ENCODE assay signal across 16 cellular contexts in genomic region chr20:2455771-2456497, GRCh38. TPM values are rescaled to one million over a fixed set of nuclear protein-coding genes. Genes with fewer than 3 reads are reported as not detected.
DNase-seq lines count a peak whose midpoint lies in the region; ATAC-seq, FAIRE-seq and TF ChIP-seq lines count a peak whose summit lies in the region.
"Had no signal": no experiment of that assay in that cellular context is flagged by ENCODE, and none has a peak within 500 bp of the region (broad histone marks: within the 10 kb centered on the region; RNA-seq: fewer than 3 reads in every experiment).

No MANE protein-coding gene starts in this region.

- H2AK5ac ChIP-seq in trophoblast cell (ENCODE audit: low read length): no peak overlapping the region

- H3K79me2 ChIP-seq in GM12878 (ENCODE audit: control insufficient read depth, insufficient read depth, low read length) (no peaks in the 10 kb centered on the region), trophoblast cell (ENCODE audit: control insufficient read depth, insufficient read depth, low read length, poor library complexity) (no peaks in the 10 kb centered on the region)

- H3K14ac ChIP-seq in trophoblast cell (ENCODE audit: low read length): no peak overlapping the region

- H3K9me3 ChIP-seq in GM12878 (replicated peaks; ENCODE audit: control insufficient read depth, insufficient read depth, low read length): no peaks in the 10 kb centered on the region
- no peaks in the 10 kb centered on the region for H3K9me3 ChIP-seq in MG63
- no peaks in the 10 kb centered on the region for H3K9me3 ChIP-seq in trophoblast cell (ENCODE audit: insufficient read depth, low read depth, low read length)
- H3K9me3 ChIP-seq: SJSA1 had no signal

- no peak overlapping the region for H3K4me3 ChIP-seq in GM12878
- H3K4me3 ChIP-seq in MG63: no peak overlapping the region
- no peak overlapping the region for H3K4me3 ChIP-seq in trophoblast cell (ENCODE audit: low read depth, low read length)
- H3K4me3 ChIP-seq: SJSA1 had no signal

- BruUV-seq in GM12878 (replicated peaks; lab: Mats Ljungman, UMichigan): no TSS peak

- POLR2A ChIA-PET in GM12878 (lab: Charles Lee): no interaction called here
- POLR2A ChIA-PET in naive thymus-derived CD8-positive, alpha-beta T cell (lab: Charles Lee): no interaction called here

- TF ChIP-seq POLR2A in GM12878 (IDR thresholded peaks at IDR 0.05; ENCODE audit: low read depth, low read length): no peak

- peaks cover 45% of the 10 kb centered on the region for H3K36me3 Mint-ChIP-seq in activated T-cell treated with anti-CD3 and anti-CD28 coated beads, Interleukin-2, amount 50 U/mL, for 24 hours (ENCODE audit: low read depth)
- H3K36me3 Mint-ChIP-seq in activated T-cell treated with anti-CD3 and anti-CD28 coated beads, Interleukin-2, amount 50 U/mL, for 4 hours (ENCODE audit: insufficient read depth): peaks cover 26% of the 10 kb centered on the region
- H3K36me3 Mint-ChIP-seq in stimulated activated effector memory CD8-positive, alpha-beta T cell treated with anti-CD3 and anti-CD28 coated beads, Interleukin-12 subunit alpha, Interleukin-12 subunit beta, amount 100 ng/mL, for 72 hours: peaks cover 55% of the 10 kb centered on the region
- H3K36me3 Mint-ChIP-seq in naive thymus-derived CD8-positive, alpha-beta T cell: peaks cover 9 to 36% (median 13%) of the 10 kb centered on the region in 3 donors

- DNase-seq in activated T-cell treated with anti-CD3 and anti-CD28 coated beads, Interleukin-2, amount 50 U/mL, for 24 hours: no peak
- no peak for DNase-seq in activated T-cell treated with anti-CD3 and anti-CD28 coated beads, Interleukin-2, amount 50 U/mL, for 4 hours
- peak; percentile 70 for DNase-seq in RKO (ENCODE audit: low spot score)
- no peak for DNase-seq in GM12878 (ENCODE audit: low read depth, low spot score)
- no peak for DNase-seq in stimulated activated effector memory CD8-positive, alpha-beta T cell treated with anti-CD3 and anti-CD28 coated beads, Interleukin-12 subunit alpha, Interleukin-12 subunit beta, amount 100 ng/mL, for 72 hours (ENCODE audit: low spot score in 2 of 2)
- no peak for DNase-seq in naive thymus-derived CD8-positive, alpha-beta T cell
- no peak for DNase-seq in MG63
- no peak for DNase-seq in trophoblast cell
- DNase-seq: ACHN; CD8-positive, alpha-beta T cell; H9; NCI-H1048; NCI-H2107; NCI-H345; NCI-H526 treated with DMSO at 0.1 percent for 48 hours had no signal

- no peaks in the 10 kb centered on the region for H4K20me1 ChIP-seq in GM12878 (ENCODE audit: control insufficient read depth, insufficient read depth)

- no peak overlapping the region for H3K4ac ChIP-seq in trophoblast cell (ENCODE audit: low read depth, low read length)

- no peak for FAIRE-seq in GM12878 (lab: Jason Lieb, UNC)

- SMC1A ChIA-PET in GM12878 (lab: Charles Lee; ENCODE audit: uncharacterized antibody, unreplicated experiment): interaction anchor here (0.6 to 2.8 kb wide), 5 partner anchors 9 to 248 kb away, joined by 3 to 9 read pairs (median 3); no protein-coding TSS in a partner anchor

- TF ChIP-seq RAD21 in GM12878 (IDR thresholded peaks at IDR 0.05; ENCODE audit: insufficient read depth, low read depth, low read length): no peak

- no peak overlapping the region for H2AFZ ChIP-seq in GM12878 (ENCODE audit: control insufficient read depth, low read depth, low read length)
- no peak overlapping the region for H2AFZ ChIP-seq in trophoblast cell (ENCODE audit: insufficient read depth, low read length, poor library complexity)

- no peaks in the 10 kb centered on the region for H3K27me3 Mint-ChIP-seq in activated T-cell treated with anti-CD3 and anti-CD28 coated beads, Interleukin-2, amount 50 U/mL, for 24 hours
- no peaks in the 10 kb centered on the region for H3K27me3 Mint-ChIP-seq in activated T-cell treated with anti-CD3 and anti-CD28 coated beads, Interleukin-2, amount 50 U/mL, for 4 hours (ENCODE audit: low read depth)
- H3K27me3 Mint-ChIP-seq in naive thymus-derived CD8-positive, alpha-beta T cell: no peaks in the 10 kb centered on the region

- intact Hi-C loops in GM12878 (cut with micrococcal nuclease; ENCODE audit: unreplicated experiment): loop anchor here (10.0 kb wide), 1 partner anchor 691 kb away; no protein-coding TSS in a partner anchor

- no peak overlapping the region for H4K8ac ChIP-seq in trophoblast cell (ENCODE audit: low read depth, low read length)

- no peak for ATAC-seq in activated T-cell treated with anti-CD3 and anti-CD28 coated beads, Interleukin-2, amount 50 U/mL, for 4 hours
- ATAC-seq in GM12878: no peak
- ATAC-seq in stimulated activated effector memory CD8-positive, alpha-beta T cell treated with anti-CD3 and anti-CD28 coated beads, Interleukin-12 subunit alpha, Interleukin-12 subunit beta, amount 100 ng/mL, for 72 hours: no peak
- no peak for ATAC-seq in naive thymus-derived CD8-positive, alpha-beta T cell
- ATAC-seq: CD8-positive, alpha-beta T cell had no signal

- in situ Hi-C loops in GM12878 (cut with MboI): no loop called here

- no peak for TF ChIP-seq CTCF in GM12878 (IDR thresholded peaks at IDR 0.05 in 2 of 3, conservative IDR thresholded peaks at IDR 0.05 in 1 of 3; ENCODE audit: control insufficient read depth in 2 of 3, extremely low read depth in 1 of 3, insufficient read depth in 1 of 3, low read depth in 3 of 3, low read length in 3 of 3)

- H4K91ac ChIP-seq in trophoblast cell (ENCODE audit: low read depth, low read length): no peak overlapping the region

- H4K12ac ChIP-seq in trophoblast cell (ENCODE audit: low read depth, low read length): no peak overlapping the region

- H3K4me2 ChIP-seq in GM12878 (ENCODE audit: control insufficient read depth, insufficient read depth) (no peak overlapping the region), trophoblast cell (ENCODE audit: low read length) (no peak overlapping the region)

- H3K18ac ChIP-seq in trophoblast cell (ENCODE audit: low read length): no peak overlapping the region

- no peaks in the 10 kb centered on the region for H3K9me3 Mint-ChIP-seq in activated T-cell treated with anti-CD3 and anti-CD28 coated beads, Interleukin-2, amount 50 U/mL, for 24 hours
- no peaks in the 10 kb centered on the region for H3K9me3 Mint-ChIP-seq in activated T-cell treated with anti-CD3 and anti-CD28 coated beads, Interleukin-2, amount 50 U/mL, for 4 hours
- no peaks in the 10 kb centered on the region for H3K9me3 Mint-ChIP-seq in stimulated activated effector memory CD8-positive, alpha-beta T cell treated with anti-CD3 and anti-CD28 coated beads, Interleukin-12 subunit alpha, Interleukin-12 subunit beta, amount 100 ng/mL, for 72 hours
- no peaks in the 10 kb centered on the region for H3K9me3 Mint-ChIP-seq in naive thymus-derived CD8-positive, alpha-beta T cell
- H3K9me3 Mint-ChIP-seq: CD8-positive, alpha-beta T cell; H9 had no signal

- no peak overlapping the region for H2BK5ac ChIP-seq in trophoblast cell (ENCODE audit: low read depth, low read length, poor library complexity)

- H3K27ac ChIP-seq in GM12878 (ENCODE audit: control insufficient read depth, insufficient read depth) (no peak overlapping the region), trophoblast cell (ENCODE audit: low read depth, low read length) (no peak overlapping the region)
- H3K27ac ChIP-seq: SJSA1 had no signal

- H3K36me3 ChIP-seq in GM12878 (ENCODE audit: control insufficient read depth in 2 of 2, insufficient read depth in 2 of 2, low read length in 1 of 2) (peaks cover 2 to 20% of the 10 kb centered on the region in 2 experiments), MG63 (peaks cover 14% of the 10 kb centered on the region), trophoblast cell (ENCODE audit: control insufficient read depth in 1 of 2, insufficient read depth in 2 of 2, low read length in 2 of 2) (peaks cover 0 to 2% of the 10 kb centered on the region in 2 experiments)

- H3K4me1 ChIP-seq in GM12878 (ENCODE audit: control insufficient read depth, insufficient read depth, low read length) (no peaks in the 10 kb centered on the region), trophoblast cell (ENCODE audit: control insufficient read depth in 1 of 2, insufficient read depth in 2 of 2, low read length in 2 of 2) (no peaks in the 10 kb centered on the region)
- H3K4me1 ChIP-seq: SJSA1 had no signal

- H3K27ac Mint-ChIP-seq in activated T-cell treated with anti-CD3 and anti-CD28 coated beads, Interleukin-2, amount 50 U/mL, for 24 hours: peak overlapping the region; percentile 19
- H3K27ac Mint-ChIP-seq in stimulated activated effector memory CD8-positive, alpha-beta T cell treated with anti-CD3 and anti-CD28 coated beads, Interleukin-12 subunit alpha, Interleukin-12 subunit beta, amount 100 ng/mL, for 72 hours: peak overlapping the region; percentile 26
- H3K27ac Mint-ChIP-seq in naive thymus-derived CD8-positive, alpha-beta T cell: no peak overlapping the region
- H3K27ac Mint-ChIP-seq: CD8-positive, alpha-beta T cell had no signal

- RAD21 ChIA-PET in GM12878 (lab: Charles Lee; ENCODE audit: unreplicated experiment): interaction anchor here (0.9 to 1.6 kb wide), 2 partner anchors 69 to 248 kb away, joined by 3 to 4 read pairs; no protein-coding TSS in a partner anchor

- H3K4me1 Mint-ChIP-seq in activated T-cell treated with anti-CD3 and anti-CD28 coated beads, Interleukin-2, amount 50 U/mL, for 24 hours (ENCODE audit: low read depth): peaks cover 51% of the 10 kb centered on the region
- peaks cover 24% of the 10 kb centered on the region for H3K4me1 Mint-ChIP-seq in activated T-cell treated with anti-CD3 and anti-CD28 coated beads, Interleukin-2, amount 50 U/mL, for 4 hours (ENCODE audit: low read depth)
- peaks cover 11% of the 10 kb centered on the region for H3K4me1 Mint-ChIP-seq in stimulated activated effector memory CD8-positive, alpha-beta T cell treated with anti-CD3 and anti-CD28 coated beads, Interleukin-12 subunit alpha, Interleukin-12 subunit beta, amount 100 ng/mL, for 72 hours
- no peaks in the 10 kb centered on the region for H3K4me1 Mint-ChIP-seq in naive thymus-derived CD8-positive, alpha-beta T cell
- H3K4me1 Mint-ChIP-seq: H9 had no signal

- no peak for TF ChIP-seq EP300 in GM12878 (IDR thresholded peaks at IDR 0.05; ENCODE audit: borderline replicate concordance in 1 of 2, control insufficient read depth in 1 of 2, low read depth in 2 of 2, low read length in 2 of 2)

- H3K79me1 ChIP-seq in trophoblast cell (ENCODE audit: low read length): no peaks in the 10 kb centered on the region

- H3K23ac ChIP-seq in trophoblast cell (ENCODE audit: low read length): no peak overlapping the region

- H3K27me3 ChIP-seq in GM12878 (replicated peaks in 1 of 2; ENCODE audit: control insufficient read depth in 2 of 2, insufficient read depth in 2 of 2, low read length in 1 of 2) (no peaks in the 10 kb centered on the region), MG63 (no peaks in the 10 kb centered on the region), trophoblast cell (ENCODE audit: insufficient read depth, low read length) (no peaks in the 10 kb centered on the region)
- H3K27me3 ChIP-seq: SJSA1 had no signal

- 42% methylated on average over 2 of the region's 2 CpGs for WGBS in GM12878 (ENCODE audit: insufficient coverage, insufficient replicate concordance, low lambda C conversion rate, missing lambda C conversion rate)
- WGBS in trophoblast cell (ENCODE audit: extremely low coverage, insufficient coverage, insufficient read length): 100% methylated on average over 1 of the region's 2 CpGs

- CTCF ChIA-PET in GM12878 (lab: Yijun Ruan, JAX): interaction anchor here (0.7 to 3.3 kb wide), 11 partner anchors 10 to 491 kb away, joined by 3 to 19 read pairs (median 5); no protein-coding TSS in a partner anchor

- H3K4me3 Mint-ChIP-seq in activated T-cell treated with anti-CD3 and anti-CD28 coated beads, Interleukin-2, amount 50 U/mL, for 24 hours: no peak overlapping the region
- no peak overlapping the region for H3K4me3 Mint-ChIP-seq in activated T-cell treated with anti-CD3 and anti-CD28 coated beads, Interleukin-2, amount 50 U/mL, for 4 hours
- no peak overlapping the region for H3K4me3 Mint-ChIP-seq in stimulated activated effector memory CD8-positive, alpha-beta T cell treated with anti-CD3 and anti-CD28 coated beads, Interleukin-12 subunit alpha, Interleukin-12 subunit beta, amount 100 ng/mL, for 72 hours
- no peak overlapping the region for H3K4me3 Mint-ChIP-seq in naive thymus-derived CD8-positive, alpha-beta T cell
- H3K4me3 Mint-ChIP-seq: CD8-positive, alpha-beta T cell; H9 had no signal

- no peak overlapping the region for H3K9ac ChIP-seq in GM12878 (ENCODE audit: control insufficient read depth, insufficient read depth, low read length)
- H3K9ac ChIP-seq in trophoblast cell (ENCODE audit: low read length): no peak overlapping the region

- H2BK120ac ChIP-seq in trophoblast cell (ENCODE audit: insufficient read depth, low read length, poor library complexity): no peak overlapping the region

- H2BK12ac ChIP-seq in trophoblast cell (ENCODE audit: low read length): no peak overlapping the region

RNA-seq across cellular contexts. Expression of gene SNRPB, which starts 14.7 kb away (rescaled TPM):
- 100 to 1,000 TPM; 613 to 744 (median 635) TPM for total RNA-seq in activated T-cell treated with anti-CD3 and anti-CD28 coated beads, Interleukin-2, amount 50 U/mL, for 4 hours
- total RNA-seq in GM12878 (2013; cell fraction: nucleolus; rRNA removed): 14.2 and 17.7 TPM in 2 replicates
- total RNA-seq in GM12878 (2014; rRNA removed) (493 and 522 TPM in 2 replicates), GM12878 (2014; rRNA removed; fragmentation: Illumina TruSeq; extraction: Trizol) (247 and 263 TPM in 2 replicates), GM12878 (2021) (429 and 437 TPM in 2 replicates)
- 70.4 TPM for polyA plus RNA-seq in GM12878 (2011; ENCODE audit: low read depth)
- polyA plus RNA-seq in GM12878 (2011; rRNA removed) (181 and 303 TPM in 2 replicates), GM12878 (2014; fragmentation: Illumina TruSeq; extraction: Trizol) (86.2 and 193 TPM in 2 replicates), GM12878 (2014; fragmentation: Nextera tagmentation; extraction: Ambion mirVana) (100 to 1,000 TPM in 1 of 2 experiments, 10 to 100 TPM in 1; 15.0 to 108 TPM), GM12878 (2014; rRNA removed) (593 TPM in 2 replicates), GM12878 (2016; fragmentation: Nextera tagmentation; extraction: Ambion mirVana) (100 to 1,000 TPM; 555 to 571 TPM)
- 334 and 484 TPM in 2 replicates for polyA plus RNA-seq in GM12878 (2011; cell fraction: cytosol; rRNA removed)
- 267 and 280 TPM in 2 replicates for polyA plus RNA-seq in GM12878 (2011; cell fraction: nucleus; rRNA removed)
- 193 and 201 TPM in 2 replicates for polyA plus RNA-seq in GM12878 (2012)
- 55.7 and 127 TPM in 2 replicates for polyA minus RNA-seq in GM12878 (2011; rRNA and poly(A)+ RNA removed)
- 42.8 and 50.0 TPM in 2 replicates for polyA minus RNA-seq in GM12878 (2011; cell fraction: cytosol; rRNA and poly(A)+ RNA removed)
- polyA minus RNA-seq in GM12878 (2011; cell fraction: nucleus; rRNA and poly(A)+ RNA removed): 25.0 and 36.3 TPM in 2 replicates
- 10 to 100 TPM; 99.0 to 99.1 TPM for total RNA-seq in naive thymus-derived CD8-positive, alpha-beta T cell
- 100 to 1,000 TPM; 218 to 245 (median 240) TPM for polyA plus RNA-seq in naive thymus-derived CD8-positive, alpha-beta T cell
- total RNA-seq in MG63 (2014; rRNA removed; shearing (Covaris generic); ENCODE audit: low replicate concordance): 621 and 775 TPM in 2 replicates
- 239 and 247 TPM in 2 replicates for polyA plus RNA-seq in trophoblast cell (2013)

RNA-seq across cellular contexts. Expression of gene ZNF343, which starts 52.8 kb away (rescaled TPM):
- total RNA-seq in activated T-cell treated with anti-CD3 and anti-CD28 coated beads, Interleukin-2, amount 50 U/mL, for 4 hours: 10 to 100 TPM; 10.4 to 13.7 (median 11.9) TPM
- 21.4 and 22.1 TPM in 2 replicates for total RNA-seq in GM12878 (2013; cell fraction: nucleolus; rRNA removed)
- total RNA-seq in GM12878 (2014; rRNA removed) (8.0 and 8.2 TPM in 2 replicates), GM12878 (2014; rRNA removed; fragmentation: Illumina TruSeq; extraction: Trizol) (9.8 and 10.0 TPM in 2 replicates), GM12878 (2021) (9.4 and 10.3 TPM in 2 replicates)
- polyA plus RNA-seq in GM12878 (2011; ENCODE audit: low read depth): 5.2 TPM
- polyA plus RNA-seq in GM12878 (2011; rRNA removed) (10.9 and 11.1 TPM in 2 replicates), GM12878 (2014; fragmentation: Illumina TruSeq; extraction: Trizol) (9.9 and 17.7 TPM in 2 replicates), GM12878 (2014; fragmentation: Nextera tagmentation; extraction: Ambion mirVana) (1 to 10 TPM; 1.3 to 3.3 TPM), GM12878 (2014; rRNA removed) (8.3 and 8.7 TPM in 2 replicates), GM12878 (2016; fragmentation: Nextera tagmentation; extraction: Ambion mirVana) (10 to 100 TPM in 1 of 2 experiments, 1 to 10 TPM in 1; 8.0 to 10.9 TPM)
- 7.1 and 8.7 TPM in 2 replicates for polyA plus RNA-seq in GM12878 (2011; cell fraction: cytosol; rRNA removed)
- 16.3 and 20.3 TPM in 2 replicates for polyA plus RNA-seq in GM12878 (2011; cell fraction: nucleus; rRNA removed)
- polyA plus RNA-seq in GM12878 (2012): 5.2 and 7.0 TPM in 2 replicates
- 13.4 and 16.8 TPM in 2 replicates for polyA minus RNA-seq in GM12878 (2011; rRNA and poly(A)+ RNA removed)
- polyA minus RNA-seq in GM12878 (2011; cell fraction: cytosol; rRNA and poly(A)+ RNA removed): 6.2 and 8.0 TPM in 2 replicates
- 8.6 and 10.2 TPM in 2 replicates for polyA minus RNA-seq in GM12878 (2011; cell fraction: nucleus; rRNA and poly(A)+ RNA removed)
- 10 to 100 TPM; 13.3 to 14.2 TPM for total RNA-seq in naive thymus-derived CD8-positive, alpha-beta T cell
- polyA plus RNA-seq in naive thymus-derived CD8-positive, alpha-beta T cell: 1 to 10 TPM; 1.7 to 5.0 (median 3.2) TPM
- total RNA-seq in MG63 (2014; rRNA removed; shearing (Covaris generic); ENCODE audit: low replicate concordance): 2.2 and 3.7 TPM in 2 replicates
- polyA plus RNA-seq in trophoblast cell (2013): 3.2 and 3.3 TPM in 2 replicates

Comparison
In these comparisons a context has a peak if more than half of its experiments do, and no peak if none do; other contexts are left out.
1. H3K27ac Mint-ChIP-seq: peak in activated T-cell treated with anti-CD3 and anti-CD28 coated beads, Interleukin-2, amount 50 U/mL, for 24 hours (single experiment) and stimulated activated effector memory CD8-positive, alpha-beta T cell treated with anti-CD3 and anti-CD28 coated beads, Interleukin-12 subunit alpha, Interleukin-12 subunit beta, amount 100 ng/mL, for 72 hours (single experiment); none in naive thymus-derived CD8-positive, alpha-beta T cell (0 of 10).